ENCODE assay signal across 8 cellular contexts in the genomic region with DNA sequence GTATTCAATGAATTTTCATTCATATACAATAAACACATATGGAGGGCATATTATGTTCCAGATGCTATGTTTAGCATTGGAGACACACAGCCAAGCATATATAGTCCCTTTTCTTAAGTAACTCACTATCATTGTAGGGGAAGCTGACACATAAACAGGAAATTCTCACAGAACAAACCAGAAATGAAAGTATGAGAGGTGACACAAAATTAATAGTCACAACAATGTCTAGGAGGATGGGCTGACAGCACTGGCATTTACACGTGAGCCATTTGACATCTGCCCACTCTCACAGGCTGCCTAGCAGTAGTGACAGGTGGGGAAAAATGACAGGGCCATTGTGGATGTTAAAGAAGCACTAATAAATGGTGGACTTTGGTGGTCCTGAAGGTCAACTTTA. TPM values are rescaled to one million over a fixed set of nuclear protein-coding genes. Genes with fewer than 3 reads are reported as not detected.
DNase-seq lines count a peak whose midpoint lies in the region; ATAC-seq lines count a peak whose summit lies in the region.

No MANE protein-coding gene starts in this region.

- H3K36me3 Mint-ChIP-seq in activated naive CD4-positive, alpha-beta T cell treated with anti-CD3 and anti-CD28 coated beads, Interleukin-2, amount 50 U/mL, for 72 hours = peaks cover 16 to 22% of the 10 kb centered on the region in 2 donors
- H3K36me3 Mint-ChIP-seq in natural killer cell treated with Interleukin-12 subunit alpha and Interleukin-12 subunit beta and Interleukin-15 and Interleukin-18, amount 100 ng/mL, for 72 hours = peaks cover 10% of the 10 kb centered on the region

- no peaks in the 10 kb centered on the region for H3K27me3 Mint-ChIP-seq in natural killer cell treated with Interleukin-12 subunit alpha and Interleukin-12 subunit beta and Interleukin-15 and Interleukin-18, amount 100 ng/mL, for 72 hours

- peaks cover 0 to 5% of the 10 kb centered on the region in 2 donors for H3K9me3 Mint-ChIP-seq in activated naive CD4-positive, alpha-beta T cell treated with anti-CD3 and anti-CD28 coated beads, Interleukin-2, amount 50 U/mL, for 72 hours
- no peaks in the 10 kb centered on the region for H3K9me3 Mint-ChIP-seq in natural killer cell treated with Interleukin-12 subunit alpha and Interleukin-12 subunit beta and Interleukin-15 and Interleukin-18, amount 100 ng/mL, for 72 hours

- H3K27ac Mint-ChIP-seq in activated naive CD4-positive, alpha-beta T cell treated with anti-CD3 and anti-CD28 coated beads, Interleukin-2, amount 50 U/mL, for 72 hours = peak overlapping the region; percentile 99
- peak overlapping the region; percentile 94 to 100 for H3K27ac Mint-ChIP-seq in natural killer cell treated with Interleukin-12 subunit alpha and Interleukin-12 subunit beta and Interleukin-15 and Interleukin-18, amount 100 ng/mL, for 72 hours

- H3K4me1 Mint-ChIP-seq in natural killer cell treated with Interleukin-12 subunit alpha and Interleukin-12 subunit beta and Interleukin-15 and Interleukin-18, amount 100 ng/mL, for 72 hours (ENCODE audit: low read depth in 2 of 2) = peaks cover 28 to 37% of the 10 kb centered on the region in 2 donors

- H3K4me3 Mint-ChIP-seq in natural killer cell treated with Interleukin-12 subunit alpha and Interleukin-12 subunit beta and Interleukin-15 and Interleukin-18, amount 100 ng/mL, for 72 hours = peak overlapping the region; percentile 99

- peak; percentile 8 to 11 for ATAC-seq in activated naive CD4-positive, alpha-beta T cell treated with anti-CD3 and anti-CD28 coated beads, Interleukin-2, amount 50 U/mL, for 72 hours
- ATAC-seq in natural killer cell treated with Interleukin-12 subunit alpha and Interleukin-12 subunit beta and Interleukin-15 and Interleukin-18, amount 100 ng/mL, for 72 hours = peak; percentile 1 to 14
- no peak for ATAC-seq in HG03175 (IDR thresholded peaks at IDR 0.05; ENCODE audit: unreplicated experiment)

- DNase-seq in stimulated activated CD4-positive, alpha-beta T cell treated with anti-CD3 and anti-CD28 coated beads, Interleukin-12 subunit alpha, Interleukin-12 subunit beta, amount 100 ng/mL, for 4 hours = peak; percentile 15
- no peak for DNase-seq in stimulated activated CD4-positive, alpha-beta T cell treated with anti-CD3 and anti-CD28 coated beads, Interleukin-2, amount 100 ng/mL, for 48 hours
- peak in 1 of 2 donors; percentile 28 for DNase-seq in activated naive CD4-positive, alpha-beta T cell treated with anti-CD3 and anti-CD28 coated beads, Interleukin-2, amount 50 U/mL, for 72 hours (ENCODE audit: low spot score in 2 of 2)
- peak; percentile 65 for DNase-seq in natural killer cell treated with Interleukin-12 subunit alpha and Interleukin-12 subunit beta and Interleukin-15 and Interleukin-18, amount 100 ng/mL, for 72 hours (ENCODE audit: low spot score)
- DNase-seq in dedifferentiated amniotic fluid mesenchymal stem cell (ENCODE audit: extremely low spot score) (no peak), NCI-H748 (lab: John Stamatoyannopoulos, UW; ENCODE audit: unreplicated experiment) (no peak), GF-D8 (lab: John Stamatoyannopoulos, UW) (no peak)

RNA-seq across cellular contexts. Expression of a gene that starts 2.6 kb away (rescaled TPM):
- total RNA-seq in activated naive CD4-positive, alpha-beta T cell treated with anti-CD3 and anti-CD28 coated beads, Interleukin-2, amount 50 U/mL, for 72 hours = 100 to 1,000 TPM; 105 to 114 TPM
- total RNA-seq in natural killer cell treated with Interleukin-12 subunit alpha and Interleukin-12 subunit beta and Interleukin-15 and Interleukin-18, amount 100 ng/mL, for 72 hours = 100 to 1,000 TPM in 1 of 2 donors, 10 to 100 TPM in 1; 90.2 to 130 TPM

RNA-seq across cellular contexts. Expression of a gene that starts 40.9 kb away (rescaled TPM):
- 10 to 100 TPM; 21.0 to 47.2 TPM for total RNA-seq in activated naive CD4-positive, alpha-beta T cell treated with anti-CD3 and anti-CD28 coated beads, Interleukin-2, amount 50 U/mL, for 72 hours
- 10 to 100 TPM; 39.6 to 53.1 TPM for total RNA-seq in natural killer cell treated with Interleukin-12 subunit alpha and Interleukin-12 subunit beta and Interleukin-15 and Interleukin-18, amount 100 ng/mL, for 72 hours

Comparison
In these comparisons a context has a peak if more than half of its experiments do, and no peak if none do; other contexts are left out.
1. DNase-seq: peak in stimulated activated CD4-positive, alpha-beta T cell treated with anti-CD3 and anti-CD28 coated beads, Interleukin-12 subunit alpha, Interleukin-12 subunit beta, amount 100 ng/mL, for 4 hours (single experiment) and natural killer cell treated with Interleukin-12 subunit alpha and Interleukin-12 subunit beta and Interleukin-15 and Interleukin-18, amount 100 ng/mL, for 72 hours (single experiment); none in stimulated activated CD4-positive, alpha-beta T cell treated with anti-CD3 and anti-CD28 coated beads, Interleukin-2, amount 100 ng/mL, for 48 hours (0 of 2), dedifferentiated amniotic fluid mesenchymal stem cell (single experiment), NCI-H748 (single experiment) and GF-D8 (single experiment).